Comparison of ENCODE assay signal across 1 cellular context in genomic region chrX:15789979-15790765, GRCh38.
TF ChIP-seq lines count a peak whose summit lies in the region.

TSS of gene ZRSR2 (plus strand) at chrX:15790484. CDS start at chrX:15790496, 12 bp downstream.

TF ChIP-seq in K562, 482 proteins besides CTCF, POLR2A, EP300 and RAD21 (continued from another document and continues in another):
- TF ChIP-seq SAP30 (IDR thresholded peaks at IDR 0.05; ENCODE audit: borderline replicate concordance, insufficient read depth, low read depth, low read length, poor library complexity, severe bottlenecking) (peak; percentile 69), NONO (IDR thresholded peaks at IDR 0.05; ENCODE audit: low read depth in 2 of 2, low read length in 1 of 2) (no peak), YY1 (IDR thresholded peaks at IDR 0.05; ENCODE audit: borderline replicate concordance in 1 of 3, control insufficient read depth in 1 of 3, extremely low read depth in 1 of 3, insufficient read depth in 3 of 3, insufficient read length in 1 of 3, insufficient replicate concordance in 2 of 3, low read depth in 1 of 3, low read length in 2 of 3) (peak; percentile 69 to 95 (median 92)), CREB1 (IDR thresholded peaks at IDR 0.05) (peak; percentile 42), CREB1 (CRISPR knock-in tag; IDR thresholded peaks at IDR 0.05) (no peak), TBL1XR1 (IDR thresholded peaks at IDR 0.05; ENCODE audit: low read length in 2 of 2) (no peak), TRIM24 (IDR thresholded peaks at IDR 0.05) (0 out of 4 replicates have a peak, but pooled peaks of 1 of the 2 experiments have one; percentile 17), ZNF507 (tag; conservative IDR thresholded peaks at IDR 0.05) (no peak), NCOR1 (IDR thresholded peaks at IDR 0.05) (no peak), ZNF766 (CRISPR knock-in tag; conservative IDR thresholded peaks at IDR 0.05) (no peak), ZNF41 (CRISPR knock-in tag; conservative IDR thresholded peaks at IDR 0.05) (no peak), RBBP5 (IDR thresholded peaks at IDR 0.05; ENCODE audit: borderline replicate concordance, insufficient read depth, low read length, poor library complexity, severe bottlenecking) (peak; percentile 73), NR2C1 (IDR thresholded peaks at IDR 0.05) (no peak), NR2C1 (tag; IDR thresholded peaks at IDR 0.05) (no peak), ELF1 (tag; IDR thresholded peaks at IDR 0.05) (no peak), ZNF232 (CRISPR knock-in tag; IDR thresholded peaks at IDR 0.05) (no peak), PHF8 (IDR thresholded peaks at IDR 0.05; ENCODE audit: borderline replicate concordance, low read length) (peak; percentile 82; the same call in 1 of the 2 replicates), ZFP91 (CRISPR knock-in tag; IDR thresholded peaks at IDR 0.05) (0 out of 2 replicates have a peak, but pooled peaks have one; percentile 53), MNT (conservative IDR thresholded peaks at IDR 0.05) (peak; percentile 36 to 68; a peak in 3 of 4 replicates), BDP1 (IDR thresholded peaks at IDR 0.05; ENCODE audit: insufficient read depth, insufficient read length) (no peak), NKRF (IDR thresholded peaks at IDR 0.05; ENCODE audit: borderline replicate concordance) (peak; percentile 90), GMEB1 (CRISPR knock-in tag; IDR thresholded peaks at IDR 0.05) (no peak), MECOM (CRISPR knock-in tag; IDR thresholded peaks at IDR 0.05) (peak; percentile 83), MEIS2 (IDR thresholded peaks at IDR 0.05; ENCODE audit: partially characterized antibody) (peak; percentile 81), KAT7 (CRISPR knock-in tag; IDR thresholded peaks at IDR 0.05; ENCODE audit: borderline replicate concordance) (no peak), ATF3 (IDR thresholded peaks at IDR 0.05) (0 out of 2 replicates have a peak, but pooled peaks have one; percentile 8), ATF3 (CRISPR knock-in tag; conservative IDR thresholded peaks at IDR 0.05) (no peak), MTA3 (IDR thresholded peaks at IDR 0.05; ENCODE audit: borderline replicate concordance) (peak; percentile 68; the same call in 1 of the 2 replicates), CREM (IDR thresholded peaks at IDR 0.05; ENCODE audit: low read depth) (peak; percentile 72), L3MBTL2 (IDR thresholded peaks at IDR 0.05) (peak; percentile 42; the same call in 1 of the 2 replicates), POLR2G (IDR thresholded peaks at IDR 0.05; ENCODE audit: low read depth, low read length) (peak; percentile 88), NBN (IDR thresholded peaks at IDR 0.05; ENCODE audit: low read depth) (no peak; the same call in 1 of the 2 replicates), KDM1A (IDR thresholded peaks at IDR 0.05) (peak; percentile 12 to 29; a peak in 2 of 4 replicates), CHD4 (IDR thresholded peaks at IDR 0.05; ENCODE audit: insufficient read depth, insufficient replicate concordance, low read depth, low read length, poor library complexity, severe bottlenecking) (no peak), POLR2B (IDR thresholded peaks at IDR 0.05; ENCODE audit: low read depth, partially characterized antibody) (no peak), RB1 (IDR thresholded peaks at IDR 0.05; ENCODE audit: low read depth) (peak; percentile 10; the same call in 1 of the 2 replicates), SRSF3 (IDR thresholded peaks at IDR 0.05; ENCODE audit: insufficient read depth, low read length) (no peak), ZBTB1 (CRISPR knock-in tag; IDR thresholded peaks at IDR 0.05; ENCODE audit: borderline replicate concordance, low read depth) (no peak), SMARCC2 (IDR thresholded peaks at IDR 0.05; ENCODE audit: low read depth) (no peak), RBFOX2 (IDR thresholded peaks at IDR 0.05; ENCODE audit: low read depth, low read length) (peak; percentile 86), TBP (optimal IDR thresholded peaks at IDR 0.05; ENCODE audit: low read depth, low read length) (peak; percentile 34), GABPB1 (CRISPR knock-in tag; IDR thresholded peaks at IDR 0.05) (peak; percentile 55; the same call in 1 of the 2 replicates), CTBP1 (IDR thresholded peaks at IDR 0.05; ENCODE audit: borderline replicate concordance) (peak; percentile 96), C11orf30 (IDR thresholded peaks at IDR 0.05; ENCODE audit: low read depth) (peak; percentile 45; the same call in 1 of the 2 replicates), SRSF9 (IDR thresholded peaks at IDR 0.05; ENCODE audit: borderline replicate concordance, low read depth, low read length) (no peak), ZFX (CRISPR knock-in tag; IDR thresholded peaks at IDR 0.05) (peak; percentile 32; the same call in 1 of the 2 replicates), NRF1 (conservative IDR thresholded peaks at IDR 0.05 in 1 of 2, IDR thresholded peaks at IDR 0.05 in 1 of 2) (peak; percentile 95 to 96), KLF13 (tag; IDR thresholded peaks at IDR 0.05; ENCODE audit: borderline replicate concordance, low read depth) (no peak), ZNF316 (IDR thresholded peaks at IDR 0.05) (0 out of 2 replicates have a peak, but pooled peaks have one; percentile 26), VEZF1 (CRISPR knock-in tag; IDR thresholded peaks at IDR 0.05) (peak; percentile 42; the same call in 1 of the 2 replicates), ZKSCAN1 (IDR thresholded peaks at IDR 0.05; ENCODE audit: low read depth, low read length) (no peak)
- TF ChIP-seq, protein P1, sequence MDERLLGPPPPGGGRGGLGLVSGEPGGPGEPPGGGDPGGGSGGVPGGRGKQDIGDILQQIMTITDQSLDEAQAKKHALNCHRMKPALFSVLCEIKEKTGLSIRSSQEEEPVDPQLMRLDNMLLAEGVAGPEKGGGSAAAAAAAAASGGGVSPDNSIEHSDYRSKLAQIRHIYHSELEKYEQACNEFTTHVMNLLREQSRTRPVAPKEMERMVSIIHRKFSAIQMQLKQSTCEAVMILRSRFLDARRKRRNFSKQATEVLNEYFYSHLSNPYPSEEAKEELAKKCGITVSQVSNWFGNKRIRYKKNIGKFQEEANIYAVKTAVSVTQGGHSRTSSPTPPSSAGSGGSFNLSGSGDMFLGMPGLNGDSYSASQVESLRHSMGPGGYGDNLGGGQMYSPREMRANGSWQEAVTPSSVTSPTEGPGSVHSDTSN (CRISPR knock-in tag; IDR thresholded peaks at IDR 0.05; ENCODE audit: low read depth) = no peak
- TF ChIP-seq, protein P1 (tag; conservative IDR thresholded peaks at IDR 0.05; ENCODE audit: low read depth) = peak; percentile 77; the same call in 1 of the 2 replicates
- TF ChIP-seq, protein P2, sequence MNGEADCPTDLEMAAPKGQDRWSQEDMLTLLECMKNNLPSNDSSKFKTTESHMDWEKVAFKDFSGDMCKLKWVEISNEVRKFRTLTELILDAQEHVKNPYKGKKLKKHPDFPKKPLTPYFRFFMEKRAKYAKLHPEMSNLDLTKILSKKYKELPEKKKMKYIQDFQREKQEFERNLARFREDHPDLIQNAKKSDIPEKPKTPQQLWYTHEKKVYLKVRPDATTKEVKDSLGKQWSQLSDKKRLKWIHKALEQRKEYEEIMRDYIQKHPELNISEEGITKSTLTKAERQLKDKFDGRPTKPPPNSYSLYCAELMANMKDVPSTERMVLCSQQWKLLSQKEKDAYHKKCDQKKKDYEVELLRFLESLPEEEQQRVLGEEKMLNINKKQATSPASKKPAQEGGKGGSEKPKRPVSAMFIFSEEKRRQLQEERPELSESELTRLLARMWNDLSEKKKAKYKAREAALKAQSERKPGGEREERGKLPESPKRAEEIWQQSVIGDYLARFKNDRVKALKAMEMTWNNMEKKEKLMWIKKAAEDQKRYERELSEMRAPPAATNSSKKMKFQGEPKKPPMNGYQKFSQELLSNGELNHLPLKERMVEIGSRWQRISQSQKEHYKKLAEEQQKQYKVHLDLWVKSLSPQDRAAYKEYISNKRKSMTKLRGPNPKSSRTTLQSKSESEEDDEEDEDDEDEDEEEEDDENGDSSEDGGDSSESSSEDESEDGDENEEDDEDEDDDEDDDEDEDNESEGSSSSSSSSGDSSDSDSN (IDR thresholded peaks at IDR 0.05; ENCODE audit: borderline replicate concordance in 1 of 2, low read depth in 2 of 2, low read length in 2 of 2) = no peak
- TF ChIP-seq, protein P3, sequence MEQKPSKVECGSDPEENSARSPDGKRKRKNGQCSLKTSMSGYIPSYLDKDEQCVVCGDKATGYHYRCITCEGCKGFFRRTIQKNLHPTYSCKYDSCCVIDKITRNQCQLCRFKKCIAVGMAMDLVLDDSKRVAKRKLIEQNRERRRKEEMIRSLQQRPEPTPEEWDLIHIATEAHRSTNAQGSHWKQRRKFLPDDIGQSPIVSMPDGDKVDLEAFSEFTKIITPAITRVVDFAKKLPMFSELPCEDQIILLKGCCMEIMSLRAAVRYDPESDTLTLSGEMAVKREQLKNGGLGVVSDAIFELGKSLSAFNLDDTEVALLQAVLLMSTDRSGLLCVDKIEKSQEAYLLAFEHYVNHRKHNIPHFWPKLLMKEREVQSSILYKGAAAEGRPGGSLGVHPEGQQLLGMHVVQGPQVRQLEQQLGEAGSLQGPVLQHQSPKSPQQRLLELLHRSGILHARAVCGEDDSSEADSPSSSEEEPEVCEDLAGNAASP (IDR thresholded peaks at IDR 0.05) = no peak
